16 cellular contexts compared by ENCODE assay signal in genomic region chr16:59385953-59386352, GRCh38.
A peak's percentile ranks its signal among the peaks of the same experiment; 100 is the strongest.
DNase-seq lines count a peak whose midpoint lies in the region; ATAC-seq and TF ChIP-seq lines count a peak whose summit lies in the region.
"Had no signal": no experiment of that assay in that cellular context is flagged by ENCODE, and none has a peak within 500 bp of the region (broad histone marks: within the 10 kb centered on the region; RNA-seq: fewer than 3 reads in every experiment).

No MANE protein-coding gene starts in this region.

- TF ChIP-seq CTCF in mammary epithelial cell (conservative IDR thresholded peaks at IDR 0.05 in 1 of 2, IDR thresholded peaks at IDR 0.05 in 1 of 2; ENCODE audit: extremely low read depth in 1 of 2, insufficient read depth in 1 of 2, low read depth in 1 of 2, low read length in 2 of 2): no peak

- H2AFZ ChIP-seq in mammary epithelial cell (ENCODE audit: low read depth, low read length) (no peak overlapping the region), neuronal stem cell (ENCODE audit: low read length) (no peak overlapping the region)
- H2AFZ ChIP-seq: parathyroid adenoma had no signal

- H3K4me2 ChIP-seq in mammary epithelial cell (ENCODE audit: insufficient read depth, low read depth, low read length) (no peak overlapping the region), neuronal stem cell (ENCODE audit: insufficient read depth, low read length, poor library complexity, severe bottlenecking) (no peak overlapping the region)

- WGBS in mammary epithelial cell (ENCODE audit: low coverage, missing lambda C conversion rate): 4% methylated on average over 3 of the region's 3 CpGs
- WGBS in neuronal stem cell (ENCODE audit: extremely low coverage in 2 of 2, insufficient read length in 2 of 2, insufficient replicate concordance in 1 of 2), 2 donors: no CpG with 5 or more reads among the region's 3 CpGs

- DNase-seq in A172 (ENCODE audit: low spot score) (peak; percentile 84), HS-27A (ENCODE audit: low read depth) (peak; percentile 38), mammary epithelial cell (peak; percentile 12), kidney tubule cell (ENCODE audit: low spot score) (peak; percentile 1), HuH-7 (ENCODE audit: low spot score) (no peak), neuronal stem cell (ENCODE audit: low spot score) (no peak)
- DNase-seq in activated CD4-positive, alpha-beta T cell treated with anti-CD3 and anti-CD28 coated beads, Interleukin-2, amount 50 U/mL, for 4 hours: no peak
- DNase-seq: activated naive CD4-positive, alpha-beta T cell treated with anti-CD3 and anti-CD28 coated beads, Interleukin-2, amount 50 U/mL, for 16 hours; colonic mucosa; DMS53; NCI-H1417 treated with DMSO at 0.1 percent for 48 hours; SHP77; uterus had no signal

- H3K27me3 ChIP-seq in mammary epithelial cell (ENCODE audit: insufficient read depth, low read length) (peaks cover 2% of the 10 kb centered on the region), neuronal stem cell (ENCODE audit: control insufficient read depth in 3 of 3, insufficient read depth in 3 of 3, low read depth in 1 of 3, low read length in 3 of 3) (no peaks in the 10 kb centered on the region)
- H3K27me3 ChIP-seq: colonic mucosa, uterus had no signal

- no peak overlapping the region for H3K18ac ChIP-seq in neuronal stem cell (ENCODE audit: low read length)

- H3K27ac ChIP-seq in mammary epithelial cell (ENCODE audit: insufficient read depth, low read depth, low read length) (no peak overlapping the region), neuronal stem cell (replicated peaks; ENCODE audit: low read length) (no peak overlapping the region)
- H3K27ac ChIP-seq: colonic mucosa, parathyroid adenoma, uterus had no signal

- no peak for ATAC-seq in HG03342 (IDR thresholded peaks at IDR 0.05; ENCODE audit: unreplicated experiment)

- no peak overlapping the region for H3K23ac ChIP-seq in neuronal stem cell (ENCODE audit: low read depth, low read length, poor library complexity)

- intact Hi-C loops in mammary epithelial cell (cut with micrococcal nuclease): no loop called here

- no peaks in the 10 kb centered on the region for H3K79me1 ChIP-seq in neuronal stem cell (ENCODE audit: low read depth, low read length)

- no peak overlapping the region for H2BK120ac ChIP-seq in neuronal stem cell (ENCODE audit: low read depth, low read length)

- H4K91ac ChIP-seq in neuronal stem cell (ENCODE audit: low read depth, low read length, poor library complexity): no peak overlapping the region

- H3K9me3 ChIP-seq in mammary epithelial cell (replicated peaks; ENCODE audit: insufficient read depth, low read length) (peaks cover 2% of the 10 kb centered on the region), neuronal stem cell (replicated peaks in 1 of 2; ENCODE audit: control insufficient read depth in 2 of 2, insufficient read depth in 1 of 2, low read depth in 1 of 2, low read length in 2 of 2) (no peaks in the 10 kb centered on the region)
- H3K9me3 ChIP-seq: colonic mucosa, HAP-1, uterus had no signal

- no peak overlapping the region for H3K14ac ChIP-seq in neuronal stem cell (ENCODE audit: low read length)

- CTCF ChIA-PET in mammary epithelial cell (lab: Charles Lee; ENCODE audit: low non-redundant PET): no interaction called here

- no peak overlapping the region for H2BK5ac ChIP-seq in neuronal stem cell (ENCODE audit: low read length)

- dilution Hi-C loops in mammary epithelial cell (cut with HindIII; ENCODE audit: low sequenced_read_pairs): no loop called here

- BruUV-seq in mammary epithelial cell (replicated peaks; lab: Mats Ljungman, UMichigan): no TSS peak

- no peak overlapping the region for H2AK5ac ChIP-seq in neuronal stem cell (ENCODE audit: low read depth, low read length)

- in situ Hi-C loops in mammary epithelial cell (cut with MboI; ENCODE audit: low sequenced_read_pairs in 2 of 2): no loop called here

- H3K4me1 ChIP-seq in mammary epithelial cell (ENCODE audit: insufficient read depth, low read length): no peaks in the 10 kb centered on the region
- no peaks in the 10 kb centered on the region for H3K4me1 ChIP-seq in neuronal stem cell (ENCODE audit: control insufficient read depth in 2 of 2, insufficient read depth in 1 of 2, low read depth in 1 of 2, low read length in 2 of 2)
- H3K4me1 ChIP-seq: colonic mucosa, HAP-1, parathyroid adenoma, uterus had no signal

- no peak overlapping the region for H2BK15ac ChIP-seq in neuronal stem cell (ENCODE audit: low read length)

- no peak overlapping the region for H2BK12ac ChIP-seq in neuronal stem cell (ENCODE audit: low read length)

- no peaks in the 10 kb centered on the region for H3K79me2 ChIP-seq in mammary epithelial cell (ENCODE audit: insufficient read depth, low read length)
- H3K79me2 ChIP-seq: parathyroid adenoma had no signal

- no peak overlapping the region for H3K9ac ChIP-seq in mammary epithelial cell (ENCODE audit: insufficient read depth, low read length)
- H3K9ac ChIP-seq in neuronal stem cell (ENCODE audit: low read depth, low read length, poor library complexity): no peak overlapping the region
- H3K9ac ChIP-seq: parathyroid adenoma had no signal

- no peak overlapping the region for H3K4ac ChIP-seq in neuronal stem cell (ENCODE audit: low read length)

- H3K36me3 ChIP-seq in mammary epithelial cell (ENCODE audit: insufficient read depth, low read length) (no peaks in the 10 kb centered on the region), neuronal stem cell (replicated peaks in 1 of 2; ENCODE audit: control insufficient read depth in 2 of 2, insufficient read depth in 2 of 2, low read length in 2 of 2) (no peaks in the 10 kb centered on the region)
- H3K36me3 ChIP-seq: colonic mucosa, HAP-1, uterus had no signal

- H3K4me3 ChIP-seq in mammary epithelial cell (replicated peaks in 1 of 3; ENCODE audit: insufficient read depth in 1 of 3, low read depth in 2 of 3, low read length in 3 of 3): no peak overlapping the region
- no peak overlapping the region for H3K4me3 ChIP-seq in neuronal stem cell (ENCODE audit: low read length in 2 of 2)
- H3K4me3 ChIP-seq: colonic mucosa, HAP-1, uterus had no signal

- H4K20me1 ChIP-seq in mammary epithelial cell (ENCODE audit: insufficient read depth, low read length): no peaks in the 10 kb centered on the region

- H4K8ac ChIP-seq in neuronal stem cell (ENCODE audit: low read depth, low read length): no peak overlapping the region

Comparison
In these comparisons a context has a peak if more than half of its experiments do, and no peak if none do; other contexts are left out.
1. DNase-seq: peak in A172 (single experiment), HS-27A (single experiment), mammary epithelial cell (single experiment) and kidney tubule cell (single experiment); none in HuH-7 (single experiment), neuronal stem cell (single experiment) and activated CD4-positive, alpha-beta T cell treated with anti-CD3 and anti-CD28 coated beads, Interleukin-2, amount 50 U/mL, for 4 hours (0 of 2).